10 cellular contexts compared by ENCODE assay signal in the genomic region with DNA sequence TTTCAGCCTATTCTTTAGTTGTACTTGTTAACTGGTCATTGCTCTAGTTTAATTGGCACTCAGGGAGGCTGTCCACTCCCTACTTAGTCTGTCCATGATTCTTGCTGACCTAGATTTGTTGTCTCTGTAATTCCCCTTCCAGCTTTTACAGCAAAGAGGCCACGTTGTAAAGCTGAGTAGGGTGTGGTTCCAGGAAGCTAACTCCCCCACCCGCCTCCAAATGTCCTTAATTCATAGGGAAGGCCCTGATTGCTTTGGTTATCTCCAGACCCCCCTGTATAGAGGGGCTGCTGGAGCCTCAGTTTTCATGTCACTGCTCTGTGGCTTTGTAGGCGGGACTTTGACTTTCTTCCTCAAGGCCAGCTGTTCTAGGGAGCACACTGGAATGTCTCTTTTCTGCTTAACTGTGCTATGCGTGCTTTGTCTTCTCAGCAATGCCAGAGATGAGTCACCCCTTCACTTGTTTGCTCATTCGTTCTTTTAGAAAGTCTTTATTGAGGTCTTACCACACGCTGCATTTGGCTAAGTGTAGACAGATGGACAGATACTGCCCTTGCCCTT.
DNase-seq lines count a peak whose midpoint lies in the region; ATAC-seq and TF ChIP-seq lines count a peak whose summit lies in the region.
"Had no signal": no experiment of that assay in that cellular context is flagged by ENCODE, and none has a peak within 500 bp of the region (broad histone marks: within the 10 kb centered on the region; RNA-seq: fewer than 3 reads in every experiment).

No MANE protein-coding gene starts in this region.

- no peaks in the 10 kb centered on the region for H3K27me3 Mint-ChIP-seq in activated CD4-positive, alpha-beta memory T cell treated with anti-CD3 and anti-CD28 coated beads, Interleukin-2, amount 10 ng/mL, durations not matched to agents 7 days and 5 days

- H3K4me1 Mint-ChIP-seq in activated CD4-positive, alpha-beta memory T cell treated with anti-CD3 and anti-CD28 coated beads, Interleukin-2, amount 10 ng/mL, durations not matched to agents 7 days and 5 days: no peaks in the 10 kb centered on the region
- H3K4me1 Mint-ChIP-seq: activated naive CD8-positive, alpha-beta T cell treated with anti-CD3 and anti-CD28 coated beads, Interleukin-2, amount 10 ng/mL, durations not matched to agents 7 days and 5 days had no signal

- H4K20me1 ChIP-seq in fibroblast of lung (ENCODE audit: control insufficient read depth, extremely low read depth, insufficient read depth, low read length): no peaks in the 10 kb centered on the region

- H3K9ac ChIP-seq in fibroblast of lung (ENCODE audit: insufficient read depth, low read length): no peak overlapping the region

- no peaks in the 10 kb centered on the region for H3K27me3 ChIP-seq in fibroblast of lung (ENCODE audit: control insufficient read depth, insufficient read depth, low read length)
- H3K27me3 ChIP-seq: right lobe of liver had no signal

- CTCF ChIA-PET in activated CD4-positive, alpha-beta memory T cell treated with anti-CD3 and anti-CD28 coated beads, Interleukin-2, amount 10 ng/mL, durations not matched to agents 7 days and 5 days (lab: Charles Lee): no interaction called here

- no peak overlapping the region for H3K4me3 ChIP-seq in GM12865 (ENCODE audit: low read depth, low read length)
- no peak overlapping the region for H3K4me3 ChIP-seq in fibroblast of lung (replicated peaks in 1 of 4; ENCODE audit: control extremely low read depth in 1 of 4, insufficient read depth in 1 of 4, low read depth in 3 of 4, low read length in 4 of 4)
- H3K4me3 ChIP-seq: right lobe of liver had no signal

- H3K36me3 Mint-ChIP-seq in activated CD4-positive, alpha-beta memory T cell treated with anti-CD3 and anti-CD28 coated beads, Interleukin-2, amount 10 ng/mL, durations not matched to agents 7 days and 5 days (ENCODE audit: low read depth): no peaks in the 10 kb centered on the region
- H3K36me3 Mint-ChIP-seq in activated naive CD4-positive, alpha-beta T cell treated with anti-CD3 and anti-CD28 coated beads, Interleukin-2, amount 50 U/mL, for 72 hours: no peaks in the 10 kb centered on the region
- H3K36me3 Mint-ChIP-seq: activated naive CD8-positive, alpha-beta T cell treated with anti-CD3 and anti-CD28 coated beads, Interleukin-2, amount 10 ng/mL, durations not matched to agents 7 days and 5 days had no signal

- H3K9me3 Mint-ChIP-seq in activated CD4-positive, alpha-beta memory T cell treated with anti-CD3 and anti-CD28 coated beads, Interleukin-2, amount 10 ng/mL, durations not matched to agents 7 days and 5 days: no peaks in the 10 kb centered on the region
- H3K9me3 Mint-ChIP-seq in activated naive CD4-positive, alpha-beta T cell treated with anti-CD3 and anti-CD28 coated beads, Interleukin-2, amount 50 U/mL, for 72 hours: peaks cover 7% of the 10 kb centered on the region in 2 donors

- POLR2A ChIA-PET in activated CD4-positive, alpha-beta memory T cell treated with anti-CD3 and anti-CD28 coated beads, Interleukin-2, amount 10 ng/mL, durations not matched to agents 7 days and 5 days (lab: Charles Lee): no interaction called here

- TF ChIP-seq CTCF in GM12865 (IDR thresholded peaks at IDR 0.05; ENCODE audit: insufficient read depth, low read depth, low read length, missing control alignments): no peak
- TF ChIP-seq CTCF in fibroblast of lung (conservative IDR thresholded peaks at IDR 0.05 in 1 of 2, IDR thresholded peaks at IDR 0.05 in 1 of 2; ENCODE audit: low read depth in 1 of 2, low read length in 2 of 2): no peak

- no peak overlapping the region for H3K27ac Mint-ChIP-seq in activated CD4-positive, alpha-beta memory T cell treated with anti-CD3 and anti-CD28 coated beads, Interleukin-2, amount 10 ng/mL, durations not matched to agents 7 days and 5 days
- no peak overlapping the region for H3K27ac Mint-ChIP-seq in activated naive CD4-positive, alpha-beta T cell treated with anti-CD3 and anti-CD28 coated beads, Interleukin-2, amount 50 U/mL, for 72 hours
- H3K27ac Mint-ChIP-seq: activated naive CD8-positive, alpha-beta T cell treated with anti-CD3 and anti-CD28 coated beads, Interleukin-2, amount 10 ng/mL, durations not matched to agents 7 days and 5 days had no signal

- H3K79me2 ChIP-seq in fibroblast of lung (ENCODE audit: control insufficient read depth, insufficient read depth, low read length): no peaks in the 10 kb centered on the region

- intact Hi-C loops in sciatic nerve (cut with DNase I): no loop called here

- peak; percentile 89 for ATAC-seq in sciatic nerve
- ATAC-seq in activated naive CD4-positive, alpha-beta T cell treated with anti-CD3 and anti-CD28 coated beads, Interleukin-2, amount 50 U/mL, for 72 hours: no peak

- H3K4me2 ChIP-seq in fibroblast of lung (ENCODE audit: extremely low read depth, insufficient read depth, low read length): peak overlapping the region; percentile 20

- no peaks in the 10 kb centered on the region for H3K36me3 ChIP-seq in fibroblast of lung (ENCODE audit: control insufficient read depth, insufficient read depth, low read length)
- H3K36me3 ChIP-seq: right lobe of liver had no signal

- peak; percentile 30 for DNase-seq in GM12865 (ENCODE audit: low read depth)
- peak; percentile 29 for DNase-seq in NCI-H69 (lab: John Stamatoyannopoulos, UW)
- peak; percentile 92 to 98 for DNase-seq in fibroblast of lung (ENCODE audit: low read depth in 2 of 2)
- DNase-seq in sciatic nerve (ENCODE audit: low spot score): no peak
- DNase-seq in NCI-H2081 (lab: John Stamatoyannopoulos, UW): no peak
- no peak for DNase-seq in activated gamma-delta T cell (lab: John Stamatoyannopoulos, UW)
- DNase-seq in activated CD4-positive, alpha-beta memory T cell treated with anti-CD3 and anti-CD28 coated beads, Interleukin-2, amount 10 ng/mL, durations not matched to agents 7 days and 5 days: no peak
- no peak for DNase-seq in activated naive CD4-positive, alpha-beta T cell treated with anti-CD3 and anti-CD28 coated beads, Interleukin-2, amount 50 U/mL, for 72 hours (ENCODE audit: low spot score in 2 of 2)
- DNase-seq: activated naive CD8-positive, alpha-beta T cell treated with anti-CD3 and anti-CD28 coated beads, Interleukin-2, amount 10 ng/mL, durations not matched to agents 7 days and 5 days; right lobe of liver had no signal

- peak overlapping the region; percentile 26 for H3K27ac ChIP-seq in fibroblast of lung (ENCODE audit: insufficient read depth, low read length)
- H3K27ac ChIP-seq: right lobe of liver had no signal

- no peaks in the 10 kb centered on the region for H3K9me3 ChIP-seq in fibroblast of lung (ENCODE audit: control insufficient read depth, insufficient read depth, low read depth, low read length)
- H3K9me3 ChIP-seq: right lobe of liver had no signal

- H2AFZ ChIP-seq in fibroblast of lung (ENCODE audit: low read length): no peak overlapping the region

- no peaks in the 10 kb centered on the region for H3K4me1 ChIP-seq in fibroblast of lung (ENCODE audit: control insufficient read depth, extremely low read depth, insufficient read depth, low read length)
- H3K4me1 ChIP-seq: right lobe of liver had no signal

- H3K4me3 Mint-ChIP-seq in activated CD4-positive, alpha-beta memory T cell treated with anti-CD3 and anti-CD28 coated beads, Interleukin-2, amount 10 ng/mL, durations not matched to agents 7 days and 5 days: no peak overlapping the region
- H3K4me3 Mint-ChIP-seq: activated naive CD8-positive, alpha-beta T cell treated with anti-CD3 and anti-CD28 coated beads, Interleukin-2, amount 10 ng/mL, durations not matched to agents 7 days and 5 days had no signal

Comparison
In these comparisons a context has a peak if more than half of its experiments do, and no peak if none do; other contexts are left out.
1. DNase-seq: peak in GM12865 (single experiment), NCI-H69 (single experiment) and fibroblast of lung (2 of 2); none in sciatic nerve (single experiment), NCI-H2081 (0 of 2), activated gamma-delta T cell (single experiment), activated CD4-positive, alpha-beta memory T cell treated with anti-CD3 and anti-CD28 coated beads, Interleukin-2, amount 10 ng/mL, durations not matched to agents 7 days and 5 days (single experiment) and activated naive CD4-positive, alpha-beta T cell treated with anti-CD3 and anti-CD28 coated beads, Interleukin-2, amount 50 U/mL, for 72 hours (0 of 2).